In genomic region chr3:25889132-25889917, GRCh38 we compare ENCODE assay signal across 1 cellular context.
TF ChIP-seq lines count a peak whose summit lies in the region.

No MANE protein-coding gene starts in this region.

TF ChIP-seq in GM12878, 131 proteins besides CTCF, POLR2A, EP300 and RAD21:
- TF ChIP-seq E4F1 (IDR thresholded peaks at IDR 0.05; ENCODE audit: borderline replicate concordance, partially characterized antibody) (no peak), DPF2 (IDR thresholded peaks at IDR 0.05) (no peak), ZBED1 (IDR thresholded peaks at IDR 0.05; ENCODE audit: borderline replicate concordance) (no peak), TCF12 (IDR thresholded peaks at IDR 0.05; ENCODE audit: low read depth, low read length) (no peak), ZNF384 (IDR thresholded peaks at IDR 0.05; ENCODE audit: borderline replicate concordance, low read depth, low read length) (no peak), CBX5 (IDR thresholded peaks at IDR 0.05; ENCODE audit: low read depth) (no peak), POU2F2 (IDR thresholded peaks at IDR 0.05; ENCODE audit: borderline replicate concordance, low read depth, low read length) (no peak), SREBF1 (IDR thresholded peaks at IDR 0.05; ENCODE audit: low read length) (no peak), CUX1 (IDR thresholded peaks at IDR 0.05; ENCODE audit: insufficient replicate concordance, low read depth, low read length) (no peak), PRDM15 (CRISPR knock-in tag; IDR thresholded peaks at IDR 0.05) (no peak), HDGF (IDR thresholded peaks at IDR 0.05) (no peak), ZBTB40 (IDR thresholded peaks at IDR 0.05; ENCODE audit: borderline replicate concordance) (no peak), RAD51 (IDR thresholded peaks at IDR 0.05) (no peak), RUNX3 (IDR thresholded peaks at IDR 0.05; ENCODE audit: low read length) (no peak), SUPT20H (IDR thresholded peaks at IDR 0.05; ENCODE audit: borderline replicate concordance, control insufficient read depth, low read depth, low read length) (no peak), SMC3 (IDR thresholded peaks at IDR 0.05; ENCODE audit: borderline replicate concordance, low read length) (no peak), RELB (IDR thresholded peaks at IDR 0.05; ENCODE audit: low read depth) (no peak), ATF3 (IDR thresholded peaks at IDR 0.05; ENCODE audit: borderline replicate concordance, extremely low read depth, low read depth, low read length) (no peak), CHD2 (IDR thresholded peaks at IDR 0.05; ENCODE audit: borderline replicate concordance, low read depth, low read length) (no peak)
